ENCODE assay signal across 8 cellular contexts in genomic region chr4:112060212-112060611, GRCh38.
A peak's percentile ranks its signal among the peaks of the same experiment; 100 is the strongest.
DNase-seq lines count a peak whose midpoint lies in the region; ATAC-seq and TF ChIP-seq lines count a peak whose summit lies in the region.

No MANE protein-coding gene starts in this region.

- H3K79me2 ChIP-seq in PC-3 (ENCODE audit: low read length): no peaks in the 10 kb centered on the region

- H2AFZ ChIP-seq in PC-3 (ENCODE audit: low read length): no peak overlapping the region

- ATAC-seq in PC-3 (peak; percentile 37), HG02938 (IDR thresholded peaks at IDR 0.05; ENCODE audit: unreplicated experiment) (no peak), HG03135 (IDR thresholded peaks at IDR 0.05; ENCODE audit: unreplicated experiment) (no peak)

- no peaks in the 10 kb centered on the region for H3K9me3 ChIP-seq in PC-3 (ENCODE audit: low read length)

- H3K4me3 ChIP-seq in BJ (ENCODE audit: low read depth, low read length) (no peak overlapping the region), PC-3 (ENCODE audit: low read length) (no peak overlapping the region)

- H3K4me1 ChIP-seq in PC-3 (ENCODE audit: insufficient read depth, low read length): no peaks in the 10 kb centered on the region

- DNase-seq in BJ (ENCODE audit: low read depth) (no peak), H4 (ENCODE audit: low spot score) (peak; percentile 26), PC-3 (peak; percentile 59), glomerular visceral epithelial cell (ENCODE audit: extremely low spot score) (peak; percentile 23), NCI-H524 treated with DMSO at 0.1 percent for 48 hours (lab: John Stamatoyannopoulos, UW) (no peak), GOT3 (lab: John Stamatoyannopoulos, UW) (no peak)

- H3K36me3 ChIP-seq in BJ (ENCODE audit: control insufficient read depth, insufficient read depth, low read length) (no peaks in the 10 kb centered on the region), PC-3 (ENCODE audit: low read depth, low read length) (no peaks in the 10 kb centered on the region)

- intact Hi-C loops in PC-3 (cut with micrococcal nuclease): no loop called here

- no peaks in the 10 kb centered on the region for H3K9me2 ChIP-seq in PC-3 (replicated peaks; ENCODE audit: low read length)

- POLR2A ChIA-PET in BJ (lab: Charles Lee) (no interaction called here), PC-3 (lab: Charles Lee; ENCODE audit: unreplicated experiment) (no interaction called here)

- BruUV-seq in PC-3 (replicated peaks; lab: Mats Ljungman, UMichigan): no TSS peak

- no peak overlapping the region for H3K4me2 ChIP-seq in PC-3 (ENCODE audit: low read length)

- TF ChIP-seq CTCF in BJ (IDR thresholded peaks at IDR 0.05; ENCODE audit: insufficient read depth, low read depth, low read length) (peak; percentile 61), PC-3 (conservative IDR thresholded peaks at IDR 0.05; ENCODE audit: low read depth, low read length) (peak; percentile 66)

- no peaks in the 10 kb centered on the region for H3K27me3 ChIP-seq in BJ (ENCODE audit: control insufficient read depth, insufficient read depth, low read length)
- no peaks in the 10 kb centered on the region for H3K27me3 ChIP-seq in PC-3 (ENCODE audit: low read length)

- no peaks in the 10 kb centered on the region for H3F3A ChIP-seq in PC-3 (ENCODE audit: low read length, unreplicated experiment)

- CTCF ChIA-PET in BJ (lab: Yijun Ruan, JAX): interaction anchor here (1.2 kb wide), 1 partner anchor 32 kb away, joined by 3 read pairs; no protein-coding TSS in a partner anchor
- CTCF ChIA-PET in PC-3 (lab: Charles Lee): no interaction called here

- no peak overlapping the region for H3K9ac ChIP-seq in PC-3 (ENCODE audit: low read length)

- no peaks in the 10 kb centered on the region for H4K20me1 ChIP-seq in PC-3 (ENCODE audit: low read length)

- no peak overlapping the region for H3K27ac ChIP-seq in PC-3 (ENCODE audit: low read length)

Comparison
In these comparisons a context has a peak if more than half of its experiments do, and no peak if none do; other contexts are left out.
1. DNase-seq: peak in H4 (single experiment), PC-3 (single experiment) and glomerular visceral epithelial cell (single experiment); none in BJ (single experiment), NCI-H524 treated with DMSO at 0.1 percent for 48 hours (single experiment) and GOT3 (single experiment).